9 cellular contexts compared by ENCODE assay signal in the genomic region with DNA sequence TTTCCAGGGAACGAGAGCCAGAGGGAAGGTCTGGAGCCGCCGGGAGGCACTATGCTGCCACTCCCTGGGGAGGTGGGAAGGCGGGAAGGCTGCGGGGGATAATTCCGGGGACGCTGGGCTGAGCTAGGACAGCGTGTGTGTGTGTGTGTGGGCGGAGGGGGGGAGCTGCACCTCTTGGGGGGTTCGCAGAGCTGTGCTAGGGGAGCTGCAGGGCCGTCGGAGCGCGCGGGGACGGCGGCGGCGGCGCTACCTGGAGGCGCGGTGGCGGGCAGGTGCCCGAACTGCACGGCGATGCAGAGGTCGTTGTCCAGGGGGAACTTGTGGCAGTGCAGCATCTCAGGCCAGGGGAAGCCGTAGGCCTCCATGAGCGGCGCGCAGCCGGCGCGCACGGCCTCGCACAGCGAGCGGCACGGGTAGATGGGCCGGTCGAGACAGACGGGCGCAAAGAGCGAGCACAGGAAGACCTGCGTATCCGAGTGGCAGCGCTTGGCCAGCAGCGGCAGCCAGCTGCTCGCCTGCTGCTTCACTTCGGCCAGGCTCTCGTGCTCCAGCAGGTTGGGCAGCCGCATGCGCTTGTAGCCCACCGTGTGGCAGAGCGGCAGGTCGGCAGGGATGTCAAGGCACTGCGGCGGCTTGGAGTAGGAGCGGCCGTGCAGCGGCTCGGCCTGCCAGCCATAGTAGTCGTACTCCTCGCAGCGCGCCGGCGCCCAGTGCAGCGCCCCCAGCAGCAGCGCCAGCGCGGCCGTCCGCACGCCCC. TPM values are rescaled to one million over a fixed set of nuclear protein-coding genes. Genes with fewer than 3 reads are reported as not detected.
DNase-seq lines count a peak whose midpoint lies in the region; ATAC-seq and TF ChIP-seq lines count a peak whose summit lies in the region.
"Had no signal": no experiment of that assay in that cellular context is flagged by ENCODE, and none has a peak within 500 bp of the region (broad histone marks: within the 10 kb centered on the region; RNA-seq: fewer than 3 reads in every experiment).

No MANE protein-coding gene starts in this region.

- TF ChIP-seq POLR2A in body of pancreas (IDR thresholded peaks at IDR 0.05): peak in 1 of 3 donors; percentile 48

- TF ChIP-seq CTCF in BE2C (IDR thresholded peaks at IDR 0.05; ENCODE audit: low read depth, low read length) (no peak), body of pancreas (IDR thresholded peaks at IDR 0.05) (peak in 2 of 7 experiments; percentile 15 to 16)

- H3K4me1 ChIP-seq in BE2C: no peaks in the 10 kb centered on the region
- peaks cover 85% of the 10 kb centered on the region for H3K4me1 ChIP-seq in body of pancreas

- 2 to 3% methylated on average over 15 to 65 of the region's 75 CpGs for WGBS in body of pancreas, 2 donors

- no peaks in the 10 kb centered on the region for H3K36me3 ChIP-seq in BE2C
- H3K36me3 ChIP-seq in H7 (replicated peaks; ENCODE audit: control insufficient read depth, insufficient read depth, low read length): no peaks in the 10 kb centered on the region
- H3K36me3 ChIP-seq in body of pancreas (replicated peaks in 1 of 2; ENCODE audit: insufficient read depth in 1 of 2, low read depth in 2 of 2): no peaks in the 10 kb centered on the region

- H3K4me3 ChIP-seq in BE2C (ENCODE audit: low read depth, low read length) (0 out of 2 replicates have a peak overlapping the region, but pooled peaks have one; percentile 19), H7 (ENCODE audit: insufficient read depth, low read depth, low read length) (peak overlapping the region; percentile 64), body of pancreas (peak overlapping the region in 1 of 2 donors; percentile 28)

- H3K27me3 ChIP-seq in BE2C: peaks cover 46% of the 10 kb centered on the region
- peaks cover 48% of the 10 kb centered on the region for H3K27me3 ChIP-seq in H7 (ENCODE audit: control insufficient read depth, insufficient read depth, low read length)
- H3K27me3 ChIP-seq in body of pancreas: no peaks in the 10 kb centered on the region

- intact Hi-C loops in body of pancreas (cut with DNase I) (no loop called here), left colon (cut with DNase I, micrococcal nuclease) (no loop called here)

- H3K27ac ChIP-seq in body of pancreas: peak overlapping the region; percentile 54 to 89 (median 86)
- H3K27ac ChIP-seq: HL-60 had no signal

- ATAC-seq in body of pancreas (peak; percentile 30), left colon (no peak), GM19463 (IDR thresholded peaks at IDR 0.05; ENCODE audit: unreplicated experiment) (no peak)

- DNase-seq in BE2C: peak; percentile 30
- DNase-seq in H7: peak; percentile 88
- DNase-seq in body of pancreas: peak in 2 of 4 donors; percentile 52 to 58
- peak; percentile 74 for DNase-seq in left kidney (ENCODE audit: low read depth, low spot score)
- no peak for DNase-seq in NCI-H526 treated with DMSO at 0.1 percent for 48 hours (lab: John Stamatoyannopoulos, UW)
- DNase-seq in left colon: no peak
- no peak for DNase-seq in COLO829 (ENCODE audit: low spot score)

- H3K9me3 ChIP-seq in BE2C (no peaks in the 10 kb centered on the region), body of pancreas (no peaks in the 10 kb centered on the region)

RNA-seq across cellular contexts. Expression of a gene that starts 0.6 kb away (rescaled TPM):
- not detected for polyA plus RNA-seq in BE2C (2012; ENCODE audit: insufficient read depth, insufficient read length, low read depth)
- 1.9 and 2.3 TPM in 2 replicates for total RNA-seq in H7 (2014; rRNA removed; shearing (Covaris generic))
- 100 to 1,000 TPM; 163 to 226 TPM for total RNA-seq in body of pancreas
- 1 to 10 TPM in 1 of 2 donors, under 1 TPM in 1; 0.82 to 1.2 TPM for total RNA-seq in left colon

RNA-seq across cellular contexts. Expression of a gene that starts 34.3 kb away (rescaled TPM):
- polyA plus RNA-seq in BE2C (2012; ENCODE audit: insufficient read depth, insufficient read length, low read depth): 42.3 TPM
- total RNA-seq in H7 (2014; rRNA removed; shearing (Covaris generic)): 19.2 and 21.8 TPM in 2 replicates
- total RNA-seq in body of pancreas (10 to 100 TPM; 14.8 to 32.6 TPM), left colon (10 to 100 TPM; 52.1 to 57.6 TPM)

RNA-seq across cellular contexts. Expression of a gene that starts 57.7 kb away (rescaled TPM):
- polyA plus RNA-seq in BE2C (2012; ENCODE audit: insufficient read depth, insufficient read length, low read depth): 37.4 TPM
- total RNA-seq in H7 (2014; rRNA removed; shearing (Covaris generic)): 18.7 and 21.2 TPM in 2 replicates
- 1 to 10 TPM; 4.3 to 6.5 TPM for total RNA-seq in body of pancreas
- total RNA-seq in left colon: 10 to 100 TPM; 24.9 to 37.0 TPM

Comparison
In these comparisons a context has a peak if more than half of its experiments do, and no peak if none do; other contexts are left out.
1. DNase-seq: peak in BE2C (single experiment), H7 (single experiment) and left kidney (single experiment); none in NCI-H526 treated with DMSO at 0.1 percent for 48 hours (single experiment), left colon (0 of 2) and COLO829 (single experiment).
2. RNA of a gene that starts 0.6 kb away (total RNA-seq): 163 to 226 TPM in body of pancreas; 1.9 to 2.3 TPM in H7 and 0.82 to 1.2 TPM in left colon; every median in the first group is over 10 times any median in the second.